In genomic region chr3:29802057-29802456, GRCh38 we compare ENCODE assay signal across 13 cellular contexts.
"Had no signal": no experiment of that assay in that cellular context is flagged by ENCODE, and none has a peak within 500 bp of the region (broad histone marks: within the 10 kb centered on the region; RNA-seq: fewer than 3 reads in every experiment).

No MANE protein-coding gene starts in this region.

- DNase-seq: cortex of kidney; dorsolateral prefrontal cortex; effector CD8-positive, alpha-beta T cell; glutamatergic neuron; islet precursor cell; mammary epithelial cell; mucosa of descending colon; naive thymus-derived CD8-positive, alpha-beta T cell; right cardiac atrium; stimulated activated CD4-positive, alpha-beta T cell treated with anti-CD3 and anti-CD28 coated beads, Interleukin-2, amount 100 ng/mL, for 48 hours; stimulated activated naive CD4-positive, alpha-beta T cell treated with Interleukin-2 at 50 U/mL for 16 hours had no signal

- H3K27ac ChIP-seq: dorsolateral prefrontal cortex, gastroesophageal sphincter, neutrophil had no signal
